ENCODE assay signal across 18 cellular contexts in genomic region chr12:94779520-94779919, GRCh38.
A peak's percentile ranks its signal among the peaks of the same experiment; 100 is the strongest.
DNase-seq lines count a peak whose midpoint lies in the region; ATAC-seq and TF ChIP-seq lines count a peak whose summit lies in the region.
"Had no signal": no experiment of that assay in that cellular context is flagged by ENCODE, and none has a peak within 500 bp of the region (broad histone marks: within the 10 kb centered on the region; RNA-seq: fewer than 3 reads in every experiment).

No MANE protein-coding gene starts in this region.

- ATAC-seq in HG02981 (IDR thresholded peaks at IDR 0.05; ENCODE audit: unreplicated experiment) = no peak
- no peak for ATAC-seq in HG03095 (IDR thresholded peaks at IDR 0.05; ENCODE audit: unreplicated experiment)
- ATAC-seq in HG03045 (IDR thresholded peaks at IDR 0.05; ENCODE audit: unreplicated experiment) = no peak
- ATAC-seq: lower lobe of right lung had no signal

- no peak for TF ChIP-seq CTCF in astrocyte of the cerebellum (IDR thresholded peaks at IDR 0.05; ENCODE audit: low read depth, low read length, missing control alignments)

- in situ Hi-C loops in ACHN (cut with HindIII; ENCODE audit: low pct_ligation_motif_present, low pct_unique_long_range_greater_than_20kb, low sequenced_read_pairs) = no loop called here
- in situ Hi-C loops in astrocyte of the cerebellum (cut with HindIII; ENCODE audit: low sequenced_read_pairs) = no loop called here

- peak; percentile 43 for DNase-seq in ACHN
- peak; percentile 34 for DNase-seq in HK-2 (ENCODE audit: unreplicated experiment)
- DNase-seq in astrocyte of the cerebellum (ENCODE audit: low read depth) = peak; percentile 96
- DNase-seq in kidney tubule cell (ENCODE audit: low spot score) = peak; percentile 58
- DNase-seq in GF-D8 (lab: John Stamatoyannopoulos, UW) = no peak
- DNase-seq: activated CD4-positive, CD25-positive, alpha-beta regulatory T cell treated with anti-CD3 and anti-CD28 coated beads, Interleukin-2, amount 50 U/mL, for 72 hours; activated naive CD8-positive, alpha-beta T cell treated with anti-CD3 and anti-CD28 coated beads for 36 hours; Calu3; erythroblast; lower lobe of right lung; NCI-H1436; NCI-H526; occipital lobe; Peyer's patch; T-helper 1 cell had no signal

- no peak overlapping the region for H3K4me3 ChIP-seq in astrocyte of the cerebellum (ENCODE audit: low read depth, low read length)
- H3K4me3 ChIP-seq: lower lobe of right lung, Peyer's patch had no signal
